8 cellular contexts compared by ENCODE assay signal in the genomic region with DNA sequence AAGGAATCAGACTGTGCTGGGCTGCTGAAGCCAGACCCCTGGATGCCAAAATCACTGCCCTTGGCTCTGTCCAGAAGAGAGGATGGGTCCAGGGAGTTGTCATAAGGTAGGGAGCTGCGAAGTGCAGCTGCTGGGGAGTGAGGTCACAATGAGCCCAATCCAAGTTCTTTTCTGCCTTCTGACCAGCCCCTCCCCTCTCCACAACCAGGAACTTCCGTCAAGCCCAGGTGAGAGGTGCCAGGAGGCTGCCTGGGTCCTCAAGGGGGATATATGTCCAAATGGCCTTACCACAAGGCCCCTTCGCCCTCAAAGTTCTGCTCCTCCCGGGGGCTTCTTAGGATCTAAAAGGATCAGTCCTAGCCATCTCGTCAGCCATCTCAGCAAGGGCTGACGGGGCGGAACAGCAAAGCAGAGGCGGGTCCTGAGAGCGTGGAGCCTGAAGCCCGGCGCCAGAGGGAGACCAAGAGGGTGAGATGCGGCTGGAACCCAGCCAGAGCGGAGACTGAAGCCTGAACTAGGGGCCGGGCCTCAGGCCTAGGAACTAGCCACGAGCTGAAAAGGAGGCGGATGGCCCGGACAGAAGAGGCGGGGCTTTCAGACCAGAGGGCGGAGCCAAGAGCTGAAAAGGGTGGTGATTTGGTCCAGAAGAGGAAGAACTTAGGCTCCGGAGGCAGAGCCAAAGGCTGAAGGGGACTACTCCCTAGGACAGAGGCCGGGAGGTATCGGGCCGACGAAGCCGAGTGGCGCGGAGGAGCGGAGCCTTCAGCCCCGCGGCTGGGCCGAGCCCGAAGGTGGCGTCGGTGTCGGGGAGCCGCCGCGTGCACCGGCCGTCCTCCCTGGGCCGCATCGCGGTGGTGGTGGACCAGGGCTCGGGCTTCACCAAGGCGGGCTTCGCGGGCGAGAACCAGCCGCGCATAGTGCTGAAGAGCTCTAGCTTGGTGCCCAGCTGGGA. TPM values are rescaled to one million over a fixed set of nuclear protein-coding genes. Genes with fewer than 3 reads are reported as not detected.
DNase-seq lines count a peak whose midpoint lies in the region; ATAC-seq and TF ChIP-seq lines count a peak whose summit lies in the region.

A gene (plus strand): TSS at position 651 of the 952 bp plus-strand sequence. CDS start 555 bp downstream, outside the sequence.

- peaks cover 9% of the 10 kb centered on the region; the same call in 1 of the 2 replicates for H3K4me1 ChIP-seq in HUES64 (ENCODE audit: insufficient read depth, low read length)
- no peaks in the 10 kb centered on the region for H3K4me1 ChIP-seq in foreskin keratinocyte

- TF ChIP-seq CTCF in foreskin keratinocyte (conservative IDR thresholded peaks at IDR 0.05) (peak; percentile 41), neural crest cell (conservative IDR thresholded peaks at IDR 0.05) (no peak)

- 29% methylated on average over 50 of the region's 50 CpGs for WGBS in HUES64

- peak within 1 kb of the TSS; percentile 51 for H3K9ac ChIP-seq in HUES64 (ENCODE audit: low read depth, low read length)

- peak within 1 kb of the TSS; percentile 48 for H3K4me3 ChIP-seq in HUES64 (ENCODE audit: low read length)

- H3K36me3 ChIP-seq in HUES64 (ENCODE audit: insufficient read depth, low read length) = peaks cover 13% of the 10 kb centered on the region; the same call in 1 of the 2 replicates

- DNase-seq in DMS153 (lab: John Stamatoyannopoulos, UW) = peak; percentile 98
- DNase-seq in SHP77 treated with DMSO at 0.1 percent for 48 hours (lab: John Stamatoyannopoulos, UW) = peak; percentile 89
- peak; percentile 29 to 65 (median 40) for DNase-seq in activated naive CD4-positive, alpha-beta T cell (lab: John Stamatoyannopoulos, UW)
- DNase-seq in foreskin keratinocyte = peak; percentile 85 to 92
- peak; percentile 88 for DNase-seq in neural crest cell (ENCODE audit: low read depth, low spot score)
- DNase-seq in stimulated activated naive CD8-positive, alpha-beta T cell treated with anti-CD3 and anti-CD28 coated beads, Interleukin-15, amount 100 ng/mL, for 72 hours = peak; percentile 82 to 90

- H3K27me3 ChIP-seq in HUES64 (ENCODE audit: insufficient read depth, low read length) = peaks cover 7% of the 10 kb centered on the region
- H3K27me3 ChIP-seq in foreskin keratinocyte = no peaks in the 10 kb centered on the region

- peaks cover 18% of the 10 kb centered on the region for H3K27me3 Mint-ChIP-seq in neural crest cell (ENCODE audit: low read depth)
- no peaks in the 10 kb centered on the region for H3K27me3 Mint-ChIP-seq in stimulated activated naive CD8-positive, alpha-beta T cell treated with anti-CD3 and anti-CD28 coated beads, Interleukin-15, amount 100 ng/mL, for 72 hours

- peaks cover 58% of the 10 kb centered on the region for H3K4me1 Mint-ChIP-seq in neural crest cell
- peaks cover 62% of the 10 kb centered on the region for H3K4me1 Mint-ChIP-seq in stimulated activated naive CD8-positive, alpha-beta T cell treated with anti-CD3 and anti-CD28 coated beads, Interleukin-15, amount 100 ng/mL, for 72 hours

- peak within 1 kb of the TSS; percentile 90 for H3K4me3 Mint-ChIP-seq in neural crest cell
- peak within 1 kb of the TSS; percentile 92 to 99 for H3K4me3 Mint-ChIP-seq in stimulated activated naive CD8-positive, alpha-beta T cell treated with anti-CD3 and anti-CD28 coated beads, Interleukin-15, amount 100 ng/mL, for 72 hours

- peaks cover 12% of the 10 kb centered on the region for H3K36me3 Mint-ChIP-seq in neural crest cell (ENCODE audit: low read depth)

- ATAC-seq in GM21390 (IDR thresholded peaks at IDR 0.05; ENCODE audit: unreplicated experiment) = peak; percentile 56
- peak; percentile 66 for ATAC-seq in foreskin keratinocyte
- ATAC-seq in stimulated activated naive CD8-positive, alpha-beta T cell treated with anti-CD3 and anti-CD28 coated beads, Interleukin-15, amount 100 ng/mL, for 72 hours = peak; percentile 62

- peak within 1 kb of the TSS; percentile 58 for H3K27ac Mint-ChIP-seq in neural crest cell (ENCODE audit: unreplicated experiment)
- H3K27ac Mint-ChIP-seq in stimulated activated naive CD8-positive, alpha-beta T cell treated with anti-CD3 and anti-CD28 coated beads, Interleukin-15, amount 100 ng/mL, for 72 hours = peak within 1 kb of the TSS; percentile 87 to 97

- no peaks in the 10 kb centered on the region for H3K9me3 ChIP-seq in HUES64 (ENCODE audit: insufficient read depth, low read depth, low read length)

- H3K27ac ChIP-seq in HUES64 (ENCODE audit: low read depth, low read length) (peak within 1 kb of the TSS; percentile 65; the same call in 1 of the 2 replicates), foreskin keratinocyte (no peak within 1 kb of the TSS)

- H3K9me3 Mint-ChIP-seq in neural crest cell = no peaks in the 10 kb centered on the region
- no peaks in the 10 kb centered on the region for H3K9me3 Mint-ChIP-seq in stimulated activated naive CD8-positive, alpha-beta T cell treated with anti-CD3 and anti-CD28 coated beads, Interleukin-15, amount 100 ng/mL, for 72 hours

RNA-seq across cellular contexts. Expression of the gene that starts here (rescaled TPM):
- not detected for polyA plus RNA-seq in HUES64 (2013, experiment 1 of 2)
- polyA plus RNA-seq in HUES64 (2013, experiment 2 of 2) = 0.25 TPM
- 1.1 and 1.4 TPM in 2 replicates for total RNA-seq in foreskin keratinocyte
- polyA plus RNA-seq in foreskin keratinocyte = 1.3 and 1.6 TPM in 2 replicates
- 0.75 TPM in 2 replicates for total RNA-seq in neural crest cell

Comparison
In these comparisons a context has a peak if more than half of its experiments do, and no peak if none do; other contexts are left out.
1. Peak in DNase-seq in neural crest cell; RNA of the gene not detected or under 1 TPM.
2. DNase-seq: peak in every context shown above with its lines; median percentile 98 in DMS153; 89 in SHP77 treated with DMSO at 0.1 percent for 48 hours; 88 in foreskin keratinocyte; 88 in neural crest cell; 86 in stimulated activated naive CD8-positive, alpha-beta T cell treated with anti-CD3 and anti-CD28 coated beads, Interleukin-15, amount 100 ng/mL, for 72 hours; 40 in activated naive CD4-positive, alpha-beta T cell.